ENCODE assay signal across 18 cellular contexts in the genomic region with DNA sequence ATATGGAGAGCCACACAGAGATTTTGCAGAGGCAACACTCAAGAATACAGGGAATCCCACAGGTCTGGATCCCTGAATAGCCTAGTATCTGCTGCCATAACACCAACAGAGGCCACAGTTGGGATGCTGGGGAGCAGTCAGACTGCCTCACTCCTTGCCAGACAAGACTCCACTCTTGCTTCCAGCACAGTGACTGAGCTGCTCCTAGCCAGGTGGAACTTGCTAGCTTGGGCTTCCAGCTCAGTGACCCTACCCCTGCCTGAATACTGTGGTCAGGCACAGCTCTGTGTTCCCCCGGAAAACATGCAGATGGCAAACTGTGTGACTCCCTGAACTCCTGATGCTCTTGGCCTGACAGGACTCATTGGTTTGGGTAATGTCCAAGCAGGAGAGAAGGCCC.
A peak's percentile ranks its signal among the peaks of the same experiment; 100 is the strongest.
DNase-seq lines count a peak whose midpoint lies in the region; ATAC-seq and TF ChIP-seq lines count a peak whose summit lies in the region.
"Had no signal": no experiment of that assay in that cellular context is flagged by ENCODE, and none has a peak within 500 bp of the region (broad histone marks: within the 10 kb centered on the region; RNA-seq: fewer than 3 reads in every experiment).

No MANE protein-coding gene starts in this region.

- H2BK15ac ChIP-seq in IMR-90 (ENCODE audit: low read depth, low read length), result no peak overlapping the region

- H3K36me3 ChIP-seq in IMR-90 (ENCODE audit: control insufficient read depth, insufficient read depth, low read length), result no peaks in the 10 kb centered on the region
- H3K36me3 ChIP-seq in testis (ENCODE audit: low read depth, missing control alignments), result no peaks in the 10 kb centered on the region
- H3K36me3 ChIP-seq: BLaER1 treated with 17β-estradiol and CSF1 and Interleukin-3, amounts not matched to agents 10 nM and 100 nM had no signal

- in situ Hi-C loops in G401 (cut with HindIII; ENCODE audit: low sequenced_read_pairs) (no loop called here), IMR-90 (cut with MboI; ENCODE audit: low sequenced_read_pairs) (no loop called here)

- no peak overlapping the region for H4K8ac ChIP-seq in IMR-90 (ENCODE audit: low read depth in 2 of 2, low read length in 2 of 2)

- H2AK5ac ChIP-seq in IMR-90 (ENCODE audit: low read depth, low read length), result no peak overlapping the region

- intact Hi-C loops in IMR-90 (cut with micrococcal nuclease), result no loop called here
- intact Hi-C loops in testis (cut with DNase I; ENCODE audit: low total_unique reads), result no loop called here

- H3K9ac ChIP-seq in IMR-90 (ENCODE audit: low read depth, low read length), result no peak overlapping the region
- H3K9ac ChIP-seq: BLaER1 treated with 17β-estradiol and CSF1 and Interleukin-3, amounts not matched to agents 10 nM and 100 nM had no signal

- H4K91ac ChIP-seq in IMR-90 (ENCODE audit: insufficient read depth, low read depth, low read length), result no peak overlapping the region

- H4K5ac ChIP-seq in IMR-90 (ENCODE audit: low read depth, low read length), result no peak overlapping the region

- no TSS peak for BruUV-seq in IMR-90 (replicated peaks; lab: Mats Ljungman, UMichigan)

- CTCF ChIA-PET in IMR-90 (lab: Yijun Ruan, JAX), result no interaction called here

- no peak overlapping the region for H3K27ac ChIP-seq in IMR-90 (ENCODE audit: insufficient read depth, low read length)
- no peak overlapping the region for H3K27ac ChIP-seq in testis
- H3K27ac ChIP-seq: 22Rv1; A549; BLaER1 treated with 17β-estradiol and CSF1 and Interleukin-3, amounts not matched to agents 10 nM and 100 nM; C4-2B had no signal

- no peak overlapping the region for H2BK120ac ChIP-seq in IMR-90 (ENCODE audit: low read depth, low read length)

- no peaks in the 10 kb centered on the region for H3K79me1 ChIP-seq in IMR-90 (ENCODE audit: low read depth in 1 of 2, low read length in 2 of 2)

- no peak overlapping the region for H3K18ac ChIP-seq in IMR-90 (ENCODE audit: low read depth, low read length)

- H2BK20ac ChIP-seq in IMR-90 (ENCODE audit: low read depth, low read length), result no peak overlapping the region

- no peak overlapping the region for H3K14ac ChIP-seq in IMR-90 (replicated peaks; ENCODE audit: low read depth, low read length)

- H3K27me3 ChIP-seq in IMR-90 (ENCODE audit: control insufficient read depth, insufficient read depth, low read length) (no peaks in the 10 kb centered on the region), testis (no peaks in the 10 kb centered on the region)
- H3K27me3 ChIP-seq: BLaER1 treated with 17β-estradiol and CSF1 and Interleukin-3, amounts not matched to agents 10 nM and 100 nM had no signal

- ATAC-seq in IMR-90 (ENCODE audit: low read depth), result no peak
- ATAC-seq: A549; CD8-positive, alpha-beta T cell; GM12878 had no signal

- no peak overlapping the region for H2AFZ ChIP-seq in IMR-90 (replicated peaks; ENCODE audit: low read length, poor library complexity)

- dilution Hi-C loops in IMR-90 (cut with HindIII; ENCODE audit: low sequenced_read_pairs, unreplicated experiment), result no loop called here

- POLR2A ChIA-PET in IMR-90 (lab: Charles Lee; ENCODE audit: unreplicated experiment), result no interaction called here

- H3K9me3 ChIP-seq in IMR-90 (ENCODE audit: control insufficient read depth, insufficient read depth, low read length) (peaks cover 5% of the 10 kb centered on the region; the same call in 1 of the 2 replicates), testis (no peaks in the 10 kb centered on the region)
- H3K9me3 ChIP-seq: A549; BLaER1 treated with 17β-estradiol and CSF1 and Interleukin-3, amounts not matched to agents 10 nM and 100 nM; Caco-2 had no signal

- no peak overlapping the region for H3K23ac ChIP-seq in IMR-90 (ENCODE audit: low read depth, low read length)

- WGBS in IMR-90 (ENCODE audit: extremely low coverage in 2 of 2, insufficient read length in 1 of 2), 2 experiments, result 60% methylated on average over 1 of the region's 1 CpG; no CpG with 5 or more reads in 1 of the 2 experiments
- WGBS in testis, 2 donors, result 91 to 100% methylated on average over 1 of the region's 1 CpG

- H4K20me1 ChIP-seq in IMR-90 (ENCODE audit: insufficient read depth, low read length), result no peaks in the 10 kb centered on the region
- H4K20me1 ChIP-seq: BLaER1 treated with 17β-estradiol and CSF1 and Interleukin-3, amounts not matched to agents 10 nM and 100 nM had no signal

- no peak overlapping the region for H3K4me2 ChIP-seq in IMR-90 (ENCODE audit: low read depth, low read length)
- H3K4me2 ChIP-seq: A549; BLaER1 treated with 17β-estradiol and CSF1 and Interleukin-3, amounts not matched to agents 10 nM and 100 nM had no signal

- no peaks in the 10 kb centered on the region for H3K9me1 ChIP-seq in IMR-90 (ENCODE audit: insufficient read depth, low read length)

- no peaks in the 10 kb centered on the region for H3K4me1 ChIP-seq in IMR-90 (ENCODE audit: control insufficient read depth, insufficient read depth, low read length)
- H3K4me1 ChIP-seq in testis, result no peaks in the 10 kb centered on the region
- H3K4me1 ChIP-seq: A549; BLaER1 treated with 17β-estradiol and CSF1 and Interleukin-3, amounts not matched to agents 10 nM and 100 nM; Caco-2 had no signal

- H3K4ac ChIP-seq in IMR-90 (ENCODE audit: low read depth, low read length), result no peak overlapping the region

- DNase-seq in G401 (ENCODE audit: low spot score), result peak; percentile 76
- no peak for DNase-seq in IMR-90
- peak; percentile 39 for DNase-seq in cerebellum (ENCODE audit: low spot score)
- no peak for DNase-seq in T-helper 2 cell
- no peak for DNase-seq in testis
- DNase-seq in NCI-H446 (lab: John Stamatoyannopoulos, UW), result no peak
- DNase-seq: AML-193; Caco-2; Calu3; CD4-positive, alpha-beta T cell; CD8-positive, alpha-beta T cell; DMS79 treated with DMSO at 0.1 percent for 48 hours; GDM1 had no signal

- TF ChIP-seq RAD21 in IMR-90 (IDR thresholded peaks at IDR 0.05; ENCODE audit: low read length), result no peak

- TF ChIP-seq POLR2A in IMR-90 (IDR thresholded peaks at IDR 0.05; ENCODE audit: low read depth, low read length) (no peak), testis (IDR thresholded peaks at IDR 0.05) (no peak)

- H2BK5ac ChIP-seq in IMR-90 (ENCODE audit: low read depth, low read length, poor library complexity, severe bottlenecking), result no peak overlapping the region

- no peak for TF ChIP-seq CTCF in IMR-90 (conservative IDR thresholded peaks at IDR 0.05; ENCODE audit: low read depth, low read length)
- TF ChIP-seq CTCF in testis (IDR thresholded peaks at IDR 0.05), result no peak

- H3K4me3 ChIP-seq in IMR-90 (ENCODE audit: insufficient read depth, low read depth, low read length), result no peak overlapping the region
- H3K4me3 ChIP-seq in testis, result no peak overlapping the region
- H3K4me3 ChIP-seq: A549; BLaER1 treated with 17β-estradiol and CSF1 and Interleukin-3, amounts not matched to agents 10 nM and 100 nM; GM12878 had no signal

- H2AK9ac ChIP-seq in IMR-90 (replicated peaks; ENCODE audit: low read depth, low read length, poor library complexity), result peak overlapping the region; percentile 39

- no peak overlapping the region for H3K56ac ChIP-seq in IMR-90 (ENCODE audit: extremely low read depth, insufficient read depth, low read length)

TF ChIP-seq in IMR-90, 13 proteins besides CTCF, POLR2A, EP300 and RAD21:
- TF ChIP-seq, protein P1, sequence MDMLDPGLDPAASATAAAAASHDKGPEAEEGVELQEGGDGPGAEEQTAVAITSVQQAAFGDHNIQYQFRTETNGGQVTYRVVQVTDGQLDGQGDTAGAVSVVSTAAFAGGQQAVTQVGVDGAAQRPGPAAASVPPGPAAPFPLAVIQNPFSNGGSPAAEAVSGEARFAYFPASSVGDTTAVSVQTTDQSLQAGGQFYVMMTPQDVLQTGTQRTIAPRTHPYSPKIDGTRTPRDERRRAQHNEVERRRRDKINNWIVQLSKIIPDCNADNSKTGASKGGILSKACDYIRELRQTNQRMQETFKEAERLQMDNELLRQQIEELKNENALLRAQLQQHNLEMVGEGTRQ (IDR thresholded peaks at IDR 0.05; ENCODE audit: low read depth, low read length), result no peak
- no peak for TF ChIP-seq SMC3 (IDR thresholded peaks at IDR 0.05; ENCODE audit: low read depth, low read length)
- TF ChIP-seq MXI1 (IDR thresholded peaks at IDR 0.05; ENCODE audit: borderline replicate concordance, low read depth, low read length), result no peak
- TF ChIP-seq, protein P2, sequence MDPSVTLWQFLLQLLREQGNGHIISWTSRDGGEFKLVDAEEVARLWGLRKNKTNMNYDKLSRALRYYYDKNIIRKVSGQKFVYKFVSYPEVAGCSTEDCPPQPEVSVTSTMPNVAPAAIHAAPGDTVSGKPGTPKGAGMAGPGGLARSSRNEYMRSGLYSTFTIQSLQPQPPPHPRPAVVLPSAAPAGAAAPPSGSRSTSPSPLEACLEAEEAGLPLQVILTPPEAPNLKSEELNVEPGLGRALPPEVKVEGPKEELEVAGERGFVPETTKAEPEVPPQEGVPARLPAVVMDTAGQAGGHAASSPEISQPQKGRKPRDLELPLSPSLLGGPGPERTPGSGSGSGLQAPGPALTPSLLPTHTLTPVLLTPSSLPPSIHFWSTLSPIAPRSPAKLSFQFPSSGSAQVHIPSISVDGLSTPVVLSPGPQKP (IDR thresholded peaks at IDR 0.05; ENCODE audit: borderline replicate concordance, low read depth, low read length), result no peak
- TF ChIP-seq MAZ (IDR thresholded peaks at IDR 0.05; ENCODE audit: borderline replicate concordance, low read depth, low read length), result no peak
- TF ChIP-seq CHD1 (IDR thresholded peaks at IDR 0.05; ENCODE audit: low read depth, low read length), result no peak
- no peak for TF ChIP-seq MAFK (IDR thresholded peaks at IDR 0.05; ENCODE audit: low read depth, low read length)
- no peak for TF ChIP-seq RCOR1 (IDR thresholded peaks at IDR 0.05; ENCODE audit: insufficient replicate concordance, low read length)
- TF ChIP-seq RFX5 (IDR thresholded peaks at IDR 0.05; ENCODE audit: low read depth, low read length), result no peak

Comparison
In these comparisons a context has a peak if more than half of its experiments do, and no peak if none do; other contexts are left out.
1. DNase-seq: peak in G401 (single experiment) and cerebellum (single experiment); none in IMR-90 (single experiment), T-helper 2 cell (0 of 5), testis (single experiment) and NCI-H446 (0 of 2).